Comparison of ENCODE assay signal across 1 cellular context in the genomic region with DNA sequence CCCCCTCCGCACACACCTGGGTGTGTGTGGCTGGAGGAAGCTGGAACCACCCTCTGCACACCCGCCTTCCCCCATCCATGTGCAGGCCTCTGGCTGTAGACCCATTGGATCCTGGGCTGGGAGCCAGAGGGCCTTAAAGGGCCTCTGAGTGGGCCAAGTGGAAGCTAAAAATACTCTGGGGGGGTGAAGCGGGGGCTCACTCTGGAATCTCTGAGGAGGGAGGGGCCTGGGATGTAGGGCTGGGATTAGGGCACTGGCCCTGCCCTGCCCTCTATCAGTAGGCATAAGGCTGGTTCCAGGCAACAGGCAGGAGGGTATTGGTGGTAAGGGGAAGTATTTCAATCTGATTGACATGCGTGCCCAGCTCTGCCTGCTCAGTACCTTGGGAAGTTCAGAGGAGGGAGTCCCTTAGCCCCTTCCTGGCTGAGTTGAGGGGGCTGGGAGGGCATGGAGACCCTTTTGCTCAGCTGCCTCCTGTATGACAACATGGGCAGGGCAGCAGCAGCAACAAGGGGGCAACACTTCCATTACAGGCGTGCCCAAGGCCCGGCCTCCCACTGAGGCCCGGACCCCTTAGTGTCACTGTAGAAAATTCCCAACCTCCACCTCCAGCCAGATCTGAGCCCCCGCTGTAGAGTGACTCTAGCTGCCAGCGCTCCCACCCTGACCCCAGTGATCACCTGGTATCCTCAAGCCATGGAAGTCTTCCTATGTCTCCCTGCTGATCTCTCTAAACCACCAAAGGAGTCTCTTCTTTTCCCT.
A peak's percentile ranks its signal among the peaks of the same experiment; 100 is the strongest.
TF ChIP-seq lines count a peak whose summit lies in the region.

No MANE protein-coding gene starts in this region.

TF ChIP-seq in A549, 52 proteins besides CTCF, POLR2A, EP300 and RAD21 (continued from another document):
- TF ChIP-seq, protein P1, sequence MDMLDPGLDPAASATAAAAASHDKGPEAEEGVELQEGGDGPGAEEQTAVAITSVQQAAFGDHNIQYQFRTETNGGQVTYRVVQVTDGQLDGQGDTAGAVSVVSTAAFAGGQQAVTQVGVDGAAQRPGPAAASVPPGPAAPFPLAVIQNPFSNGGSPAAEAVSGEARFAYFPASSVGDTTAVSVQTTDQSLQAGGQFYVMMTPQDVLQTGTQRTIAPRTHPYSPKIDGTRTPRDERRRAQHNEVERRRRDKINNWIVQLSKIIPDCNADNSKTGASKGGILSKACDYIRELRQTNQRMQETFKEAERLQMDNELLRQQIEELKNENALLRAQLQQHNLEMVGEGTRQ (IDR thresholded peaks at IDR 0.05): no peak
- TF ChIP-seq CHD2 (IDR thresholded peaks at IDR 0.05; ENCODE audit: low read length, partially characterized antibody): no peak
- TF ChIP-seq, protein P2, sequence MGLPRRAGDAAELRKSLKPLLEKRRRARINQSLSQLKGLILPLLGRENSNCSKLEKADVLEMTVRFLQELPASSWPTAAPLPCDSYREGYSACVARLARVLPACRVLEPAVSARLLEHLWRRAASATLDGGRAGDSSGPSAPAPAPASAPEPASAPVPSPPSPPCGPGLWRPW (IDR thresholded peaks at IDR 0.05): no peak
- TF ChIP-seq, protein P3, sequence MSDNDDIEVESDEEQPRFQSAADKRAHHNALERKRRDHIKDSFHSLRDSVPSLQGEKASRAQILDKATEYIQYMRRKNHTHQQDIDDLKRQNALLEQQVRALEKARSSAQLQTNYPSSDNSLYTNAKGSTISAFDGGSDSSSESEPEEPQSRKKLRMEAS (IDR thresholded peaks at IDR 0.05): no peak; the same call in 1 of the 2 replicates
- TF ChIP-seq, protein P4, sequence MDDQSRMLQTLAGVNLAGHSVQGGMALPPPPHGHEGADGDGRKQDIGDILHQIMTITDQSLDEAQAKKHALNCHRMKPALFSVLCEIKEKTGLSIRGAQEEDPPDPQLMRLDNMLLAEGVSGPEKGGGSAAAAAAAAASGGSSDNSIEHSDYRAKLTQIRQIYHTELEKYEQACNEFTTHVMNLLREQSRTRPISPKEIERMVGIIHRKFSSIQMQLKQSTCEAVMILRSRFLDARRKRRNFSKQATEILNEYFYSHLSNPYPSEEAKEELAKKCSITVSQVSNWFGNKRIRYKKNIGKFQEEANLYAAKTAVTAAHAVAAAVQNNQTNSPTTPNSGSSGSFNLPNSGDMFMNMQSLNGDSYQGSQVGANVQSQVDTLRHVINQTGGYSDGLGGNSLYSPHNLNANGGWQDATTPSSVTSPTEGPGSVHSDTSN (IDR thresholded peaks at IDR 0.05): no peak
- no peak for TF ChIP-seq GATA3 (IDR thresholded peaks at IDR 0.05; ENCODE audit: borderline replicate concordance)
- no peak for TF ChIP-seq RARB (CRISPR knock-in tag; IDR thresholded peaks at IDR 0.05)
- TF ChIP-seq HOXA7 (CRISPR knock-in tag; IDR thresholded peaks at IDR 0.05): peak; percentile 58; the same call in 1 of the 2 replicates
- TF ChIP-seq HDAC2 (IDR thresholded peaks at IDR 0.05): no peak
- TF ChIP-seq FOSB (CRISPR knock-in tag; IDR thresholded peaks at IDR 0.05): peak; percentile 42; the same call in 1 of the 2 replicates
- TF ChIP-seq ESRRA (IDR thresholded peaks at IDR 0.05; ENCODE audit: borderline replicate concordance, low read length): no peak
- no peak for TF ChIP-seq SMC3 (IDR thresholded peaks at IDR 0.05)
- TF ChIP-seq EHMT2 (IDR thresholded peaks at IDR 0.05; ENCODE audit: low read depth): no peak
- TF ChIP-seq NPAS2 (CRISPR knock-in tag; IDR thresholded peaks at IDR 0.05; ENCODE audit: borderline replicate concordance): no peak
